18 cellular contexts compared by ENCODE assay signal in genomic region chr5:133867341-133867740, GRCh38.
DNase-seq lines count a peak whose midpoint lies in the region; ATAC-seq, FAIRE-seq and TF ChIP-seq lines count a peak whose summit lies in the region.
"Had no signal": no experiment of that assay in that cellular context is flagged by ENCODE, and none has a peak within 500 bp of the region (broad histone marks: within the 10 kb centered on the region; RNA-seq: fewer than 3 reads in every experiment).

No MANE protein-coding gene starts in this region.

- no peak overlapping the region for H3K14ac ChIP-seq in neuronal stem cell (ENCODE audit: low read length)

- H2AFZ ChIP-seq in neuronal stem cell (ENCODE audit: low read length): no peak overlapping the region
- H2AFZ ChIP-seq: GM23338 had no signal

- WGBS in neuronal stem cell (ENCODE audit: extremely low coverage in 2 of 2, insufficient read length in 2 of 2, insufficient replicate concordance in 1 of 2), 2 donors: no CpG with 5 or more reads among the region's 4 CpGs

- peak; percentile 84 for FAIRE-seq in D721Med (lab: Jason Lieb, UNC)
- no peak for FAIRE-seq in bronchial epithelial cell (lab: Jason Lieb, UNC)
- FAIRE-seq: HepG2, RCC 7860 had no signal

- no peaks in the 10 kb centered on the region for H4K20me1 ChIP-seq in BLaER1

- H3K4me1 ChIP-seq in BLaER1 (peaks cover 91% of the 10 kb centered on the region), neuronal stem cell (ENCODE audit: control insufficient read depth in 2 of 2, insufficient read depth in 1 of 2, low read depth in 1 of 2, low read length in 2 of 2) (peaks cover 0 to 5% of the 10 kb centered on the region in 2 donors)

- H4K8ac ChIP-seq in neuronal stem cell (ENCODE audit: low read depth, low read length): no peak overlapping the region

- H3K27ac ChIP-seq in BLaER1 (peak overlapping the region; percentile 57), neuronal stem cell (replicated peaks; ENCODE audit: low read length) (no peak overlapping the region)

- no peak overlapping the region for H3K4me3 Mint-ChIP-seq in immature natural killer cell
- H3K4me3 Mint-ChIP-seq in activated T-cell treated with anti-CD3 and anti-CD28 coated beads, Interleukin-2, amount 50 U/mL, for 24 hours: no peak overlapping the region
- H3K4me3 Mint-ChIP-seq: CD8-positive, alpha-beta memory T cell; GM23338 had no signal

- no peak for ATAC-seq in HG03039 (IDR thresholded peaks at IDR 0.05; ENCODE audit: unreplicated experiment)

- peaks cover 0 to 1% (median 0%) of the 10 kb centered on the region in 6 donors for H3K9me3 Mint-ChIP-seq in immature natural killer cell
- H3K9me3 Mint-ChIP-seq in activated T-cell treated with anti-CD3 and anti-CD28 coated beads, Interleukin-2, amount 50 U/mL, for 24 hours: no peaks in the 10 kb centered on the region
- H3K9me3 Mint-ChIP-seq: CD8-positive, alpha-beta memory T cell; GM23338 had no signal

- H3K79me1 ChIP-seq in neuronal stem cell (ENCODE audit: low read depth, low read length): no peaks in the 10 kb centered on the region

- TF ChIP-seq CTCF in D721Med (IDR thresholded peaks at IDR 0.05; ENCODE audit: insufficient read depth, missing control alignments) (no peak), bronchial epithelial cell (IDR thresholded peaks at IDR 0.05; ENCODE audit: insufficient read depth, low read length, severe bottlenecking) (no peak)

- H3K36me3 ChIP-seq in BLaER1 (no peaks in the 10 kb centered on the region), bronchial epithelial cell (ENCODE audit: control insufficient read depth, insufficient read depth, low read length) (no peaks in the 10 kb centered on the region), neuronal stem cell (replicated peaks in 1 of 2; ENCODE audit: control insufficient read depth in 2 of 2, insufficient read depth in 2 of 2, low read length in 2 of 2) (no peaks in the 10 kb centered on the region)

- H3K4me1 Mint-ChIP-seq in immature natural killer cell: peaks cover 0 to 4% of the 10 kb centered on the region in 2 donors
- H3K4me1 Mint-ChIP-seq in activated T-cell treated with anti-CD3 and anti-CD28 coated beads, Interleukin-2, amount 50 U/mL, for 24 hours (ENCODE audit: low read depth): peaks cover 19% of the 10 kb centered on the region
- H3K4me1 Mint-ChIP-seq: GM23338 had no signal

- H3K23ac ChIP-seq in neuronal stem cell (ENCODE audit: low read depth, low read length, poor library complexity): no peak overlapping the region

- H3K36me3 Mint-ChIP-seq in immature natural killer cell: no peaks in the 10 kb centered on the region
- H3K36me3 Mint-ChIP-seq in activated T-cell treated with anti-CD3 and anti-CD28 coated beads, Interleukin-2, amount 50 U/mL, for 24 hours (ENCODE audit: low read depth): no peaks in the 10 kb centered on the region
- H3K36me3 Mint-ChIP-seq: CD8-positive, alpha-beta memory T cell had no signal

- H3K4me2 ChIP-seq in BLaER1: peak overlapping the region; percentile 81
- H3K4me2 ChIP-seq in neuronal stem cell (ENCODE audit: insufficient read depth, low read length, poor library complexity, severe bottlenecking): no peak overlapping the region
- H3K4me2 ChIP-seq: GM23338, SK-N-SH had no signal

- H3K27ac Mint-ChIP-seq in immature natural killer cell: no peak overlapping the region
- H3K27ac Mint-ChIP-seq in activated T-cell treated with anti-CD3 and anti-CD28 coated beads, Interleukin-2, amount 50 U/mL, for 24 hours: no peak overlapping the region
- H3K27ac Mint-ChIP-seq: GM23338 had no signal

- H2BK15ac ChIP-seq in neuronal stem cell (ENCODE audit: low read length): no peak overlapping the region

- peak overlapping the region; percentile 33 for H2AK5ac ChIP-seq in neuronal stem cell (ENCODE audit: low read depth, low read length)

- H3K4me3 ChIP-seq in BLaER1 (no peak overlapping the region), bronchial epithelial cell (ENCODE audit: low read depth, low read length) (no peak overlapping the region), neuronal stem cell (ENCODE audit: low read length in 2 of 2) (peak overlapping the region in 1 of 2 donors; percentile 47)
- H3K4me3 ChIP-seq: GM23338 had no signal

- peak; percentile 73 for DNase-seq in D721Med (ENCODE audit: insufficient read length, low spot score)
- DNase-seq in bronchial epithelial cell (ENCODE audit: low read depth): peak; percentile 70
- DNase-seq in neuronal stem cell (ENCODE audit: low spot score): no peak
- DNase-seq in immature natural killer cell: no peak
- DNase-seq in activated T-cell treated with anti-CD3 and anti-CD28 coated beads, Interleukin-2, amount 50 U/mL, for 24 hours: no peak
- DNase-seq: CD8-positive, alpha-beta memory T cell; DMS 273 treated with DMSO at 0.1 percent for 48 hours; GF-D8; KG1; NCI-H2081 treated with DMSO at 0.1 percent for 48 hours; NCI-H526; SHP77; SK-N-SH had no signal

- H3K27me3 ChIP-seq in BLaER1: no peaks in the 10 kb centered on the region
- peaks cover 5% of the 10 kb centered on the region for H3K27me3 ChIP-seq in bronchial epithelial cell (ENCODE audit: control insufficient read depth, insufficient read depth, low read length)
- no peaks in the 10 kb centered on the region for H3K27me3 ChIP-seq in neuronal stem cell (ENCODE audit: control insufficient read depth in 3 of 3, insufficient read depth in 3 of 3, low read depth in 1 of 3, low read length in 3 of 3)

- H3K9me3 ChIP-seq in BLaER1: no peaks in the 10 kb centered on the region
- H3K9me3 ChIP-seq in neuronal stem cell (replicated peaks in 1 of 2; ENCODE audit: control insufficient read depth in 2 of 2, insufficient read depth in 1 of 2, low read depth in 1 of 2, low read length in 2 of 2): no peaks in the 10 kb centered on the region
- H3K9me3 ChIP-seq: SK-N-SH had no signal

- H3K18ac ChIP-seq in neuronal stem cell (ENCODE audit: low read length): no peak overlapping the region

- H2BK12ac ChIP-seq in neuronal stem cell (ENCODE audit: low read length): no peak overlapping the region

- H4K91ac ChIP-seq in neuronal stem cell (ENCODE audit: low read depth, low read length, poor library complexity): no peak overlapping the region

- H2BK5ac ChIP-seq in neuronal stem cell (ENCODE audit: low read length): no peak overlapping the region

- H2BK120ac ChIP-seq in neuronal stem cell (ENCODE audit: low read depth, low read length): no peak overlapping the region

- no peak overlapping the region for H3K4ac ChIP-seq in neuronal stem cell (ENCODE audit: low read length)

- H3K27me3 Mint-ChIP-seq in immature natural killer cell (ENCODE audit: low read depth in 3 of 3): peaks cover 0 to 18% (median 6%) of the 10 kb centered on the region in 3 donors
- H3K27me3 Mint-ChIP-seq in activated T-cell treated with anti-CD3 and anti-CD28 coated beads, Interleukin-2, amount 50 U/mL, for 24 hours: peaks cover 6% of the 10 kb centered on the region

- peak overlapping the region; percentile 42; the same call in 1 of the 2 replicates for H3K9ac ChIP-seq in BLaER1
- no peak overlapping the region for H3K9ac ChIP-seq in neuronal stem cell (ENCODE audit: low read depth, low read length, poor library complexity)
- H3K9ac ChIP-seq: SK-N-SH had no signal

Comparison
In these comparisons a context has a peak if more than half of its experiments do, and no peak if none do; other contexts are left out.
1. DNase-seq: peak in D721Med (single experiment) and bronchial epithelial cell (single experiment); none in neuronal stem cell (single experiment), immature natural killer cell (0 of 3) and activated T-cell treated with anti-CD3 and anti-CD28 coated beads, Interleukin-2, amount 50 U/mL, for 24 hours (single experiment).